In the genomic region with DNA sequence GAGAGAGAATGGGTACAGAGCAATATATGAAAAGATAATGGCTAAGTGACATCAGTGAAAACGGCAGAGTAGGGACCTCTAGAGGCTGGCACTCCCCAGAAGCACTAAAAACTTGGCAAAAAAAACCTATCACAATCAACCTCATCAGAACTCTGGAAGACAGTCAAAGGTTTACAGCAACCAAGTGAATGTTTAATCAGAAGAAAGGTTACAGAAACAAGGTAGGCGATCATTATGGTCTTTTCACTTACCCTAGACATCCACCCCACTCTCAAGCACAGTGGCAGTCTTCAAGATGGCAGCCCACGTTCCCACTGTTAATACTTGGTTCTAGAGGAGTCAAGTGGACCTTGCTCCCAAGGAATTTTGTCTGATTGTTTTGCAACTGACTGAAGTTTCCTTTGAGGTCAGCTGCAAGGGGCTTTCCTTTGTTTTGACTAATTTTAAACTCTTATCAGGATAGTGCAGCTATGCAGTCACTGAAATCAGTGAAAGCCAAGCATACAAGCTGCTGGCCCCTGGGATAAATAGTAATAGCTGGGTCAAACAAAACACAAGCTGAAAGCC, we compare ENCODE assay signal across 9 cellular contexts. TPM values are rescaled to one million over a fixed set of nuclear protein-coding genes. Genes with fewer than 3 reads are reported as not detected.
DNase-seq lines count a peak whose midpoint lies in the region; ATAC-seq and TF ChIP-seq lines count a peak whose summit lies in the region.
"Had no signal": no experiment of that assay in that cellular context is flagged by ENCODE, and none has a peak within 500 bp of the region (broad histone marks: within the 10 kb centered on the region; RNA-seq: fewer than 3 reads in every experiment).

No MANE protein-coding gene starts in this region.

- H3K9ac ChIP-seq in mesenchymal stem cell (ENCODE audit: low read length), result no peak overlapping the region

- H2BK120ac ChIP-seq in mesenchymal stem cell (ENCODE audit: low read depth, low read length), result no peak overlapping the region

- H3K4me2 ChIP-seq in mesenchymal stem cell (ENCODE audit: low read length, poor library complexity, severe bottlenecking), result no peak overlapping the region

- TF ChIP-seq EP300 in esophagus muscularis mucosa (IDR thresholded peaks at IDR 0.05), result no peak

- no peak overlapping the region for H2BK15ac ChIP-seq in mesenchymal stem cell (ENCODE audit: low read depth, poor library complexity, severe bottlenecking)

- no peak overlapping the region for H3K14ac ChIP-seq in mesenchymal stem cell (ENCODE audit: low read length in 2 of 2)

- no peak overlapping the region for H3K18ac ChIP-seq in mesenchymal stem cell (ENCODE audit: low read depth in 1 of 2, low read length in 2 of 2)

- H2AK5ac ChIP-seq in mesenchymal stem cell (ENCODE audit: low read length, severe bottlenecking), result no peak overlapping the region

- in situ Hi-C loops in SK-MEL-5 (cut with HindIII; ENCODE audit: low pct_unique_long_range_greater_than_20kb, low sequenced_read_pairs), result no loop called here

- H3K23ac ChIP-seq in mesenchymal stem cell (ENCODE audit: low read length in 2 of 2), result no peak overlapping the region

- H2BK5ac ChIP-seq in mesenchymal stem cell (ENCODE audit: low read depth, low read length, poor library complexity, severe bottlenecking), result no peak overlapping the region

- TF ChIP-seq POLR2A in esophagus muscularis mucosa (IDR thresholded peaks at IDR 0.05; ENCODE audit: low read depth), result no peak

- ATAC-seq in GM18502 (IDR thresholded peaks at IDR 0.05; ENCODE audit: poor library complexity, unreplicated experiment) (peak; percentile 44), GM21737 (IDR thresholded peaks at IDR 0.05; ENCODE audit: unreplicated experiment) (peak; percentile 43)
- ATAC-seq: PC-3 had no signal

- intact Hi-C loops in esophagus muscularis mucosa (cut with DNase I), result no loop called here

- TF ChIP-seq CTCF in esophagus muscularis mucosa (IDR thresholded peaks at IDR 0.05), result no peak

- H3K27me3 ChIP-seq in mesenchymal stem cell (ENCODE audit: control insufficient read depth in 1 of 2, insufficient read depth in 1 of 2, low read length in 2 of 2) (no peaks in the 10 kb centered on the region), esophagus muscularis mucosa (no peaks in the 10 kb centered on the region)

- no peak overlapping the region for H3K27ac ChIP-seq in mesenchymal stem cell (ENCODE audit: low read length, poor library complexity, severe bottlenecking)
- no peak overlapping the region for H3K27ac ChIP-seq in esophagus muscularis mucosa (replicated peaks in 1 of 4)

- no peak overlapping the region for H3K4me3 ChIP-seq in mesenchymal stem cell (ENCODE audit: insufficient read depth in 1 of 2, low read depth in 1 of 2, low read length in 2 of 2)
- H3K4me3 ChIP-seq in esophagus muscularis mucosa, result no peak overlapping the region

- no peaks in the 10 kb centered on the region for H3K9me3 ChIP-seq in mesenchymal stem cell (ENCODE audit: control insufficient read depth, low read length)
- H3K9me3 ChIP-seq in esophagus muscularis mucosa, result no peaks in the 10 kb centered on the region

- H3K4ac ChIP-seq in mesenchymal stem cell (ENCODE audit: low read depth in 1 of 2, low read length in 2 of 2), result no peak overlapping the region

- no peaks in the 10 kb centered on the region for H3K4me1 ChIP-seq in mesenchymal stem cell (ENCODE audit: control insufficient read depth, insufficient read depth, low read depth, low read length)
- peaks cover 3 to 26% (median 6%) of the 10 kb centered on the region in 4 donors for H3K4me1 ChIP-seq in esophagus muscularis mucosa

- peak overlapping the region; percentile 49 for H4K8ac ChIP-seq in mesenchymal stem cell (ENCODE audit: low read length)

- 94% methylated on average over 3 of the region's 3 CpGs for WGBS in mesenchymal stem cell
- 75% methylated on average over 3 of the region's 3 CpGs for WGBS in esophagus muscularis mucosa

- no peak overlapping the region for H2AFZ ChIP-seq in mesenchymal stem cell (ENCODE audit: low read depth, low read length)

- H3K36me3 ChIP-seq in mesenchymal stem cell (ENCODE audit: control insufficient read depth in 1 of 2, insufficient read depth in 2 of 2, low read depth in 1 of 2, low read length in 2 of 2), result peaks cover 0 to 6% of the 10 kb centered on the region in 2 experiments
- H3K36me3 ChIP-seq in esophagus muscularis mucosa, result no peaks in the 10 kb centered on the region

- DNase-seq in SK-MEL-5 (ENCODE audit: low read depth, low spot score) (peak; percentile 39), mesenchymal stem cell (no peak), esophagus muscularis mucosa (ENCODE audit: extremely low spot score) (no peak), activated gamma-delta T cell treated with Interleukin-2 at 50 U/mL for 16 hours (no peak), NCI-H2196 (lab: John Stamatoyannopoulos, UW; ENCODE audit: unreplicated experiment) (no peak)
- DNase-seq: mammary epithelial cell, PC-3 had no signal

- no peak overlapping the region for H4K91ac ChIP-seq in mesenchymal stem cell (ENCODE audit: low read length)

- H2BK12ac ChIP-seq in mesenchymal stem cell (ENCODE audit: low read length in 2 of 2), result no peak overlapping the region

- peaks cover 12% of the 10 kb centered on the region for H3K79me1 ChIP-seq in mesenchymal stem cell (replicated peaks; ENCODE audit: low read length, poor library complexity, severe bottlenecking)

RNA-seq across cellular contexts. Expression of a gene that starts 7.2 kb away (rescaled TPM):
- total RNA-seq in SK-MEL-5 (2014; rRNA removed; shearing (Covaris generic)), result 12.8 and 14.7 TPM in 2 replicates
- 16.9 and 17.8 TPM in 2 replicates for polyA plus RNA-seq in SK-MEL-5 (2015; cell fraction: cytosol; rRNA removed)
- 9.1 and 9.5 TPM in 2 replicates for polyA plus RNA-seq in SK-MEL-5 (2015; cell fraction: nucleus; rRNA removed)
- 12.9 TPM for polyA plus RNA-seq in mesenchymal stem cell (2013, experiment 1 of 2)
- 13.0 TPM for polyA plus RNA-seq in mesenchymal stem cell (2013, experiment 2 of 2)
- total RNA-seq in esophagus muscularis mucosa, result 10 to 100 TPM; 23.9 to 35.9 (median 30.0) TPM
